13 cellular contexts compared by ENCODE assay signal in genomic region chr17:38448208-38448776, GRCh38. TPM values are rescaled to one million over a fixed set of nuclear protein-coding genes. Genes with fewer than 3 reads are reported as not detected.
DNase-seq lines count a peak whose midpoint lies in the region; ATAC-seq, FAIRE-seq and TF ChIP-seq lines count a peak whose summit lies in the region.
"Had no signal": no experiment of that assay in that cellular context is flagged by ENCODE, and none has a peak within 500 bp of the region (broad histone marks: within the 10 kb centered on the region; RNA-seq: fewer than 3 reads in every experiment).

No MANE protein-coding gene starts in this region.

- no peak for TF ChIP-seq EP300 in sigmoid colon (IDR thresholded peaks at IDR 0.05)

- H3K27ac ChIP-seq in BLaER1 treated with 17β-estradiol and CSF1 and Interleukin-3, amounts not matched to agents 10 nM and 100 nM = peak overlapping the region; percentile 24 to 81 (median 46); a peak in 17 of 22 replicates
- H3K27ac ChIP-seq in esophagus (ENCODE audit: low read depth in 2 of 2, low read length in 1 of 2) (peak overlapping the region; percentile 90 to 92), sigmoid colon (peak overlapping the region in 3 of 4 donors; percentile 3 to 34 (median 7)), pancreas (no peak overlapping the region)
- H3K27ac ChIP-seq: C4-2B had no signal

- TF ChIP-seq CTCF in sigmoid colon (IDR thresholded peaks at IDR 0.05) (no peak), pancreas (IDR thresholded peaks at IDR 0.05) (no peak)

- no peak for ATAC-seq in pancreas

- no peak for TF ChIP-seq POLR2A in sigmoid colon (IDR thresholded peaks at IDR 0.05)

- peak overlapping the region in 9 of 11 experiments; percentile 7 to 59 (median 31); a peak in 10 of 22 replicates for H3K9ac ChIP-seq in BLaER1 treated with 17β-estradiol and CSF1 and Interleukin-3, amounts not matched to agents 10 nM and 100 nM

- intact Hi-C loops in sigmoid colon (cut with DNase I) (no loop called here), pancreas (cut with DNase I) (no loop called here)

- peak; percentile 46 for DNase-seq in MV-4-11 (lab: John Stamatoyannopoulos, UW)
- no peak for DNase-seq in sigmoid colon
- DNase-seq in AG08395 (ENCODE audit: low spot score) = no peak
- no peak for DNase-seq in putamen (ENCODE audit: low spot score)
- DNase-seq in Ammon's horn (ENCODE audit: low spot score) = no peak
- no peak for DNase-seq in pancreas
- DNase-seq: activated CD4-positive, CD25-positive, alpha-beta regulatory T cell; NCI-H1694; NCI-H748 treated with DMSO at 0.1 percent for 48 hours had no signal

- no peak for FAIRE-seq in pancreas (lab: Jason Lieb, UNC)

- H4K20me1 ChIP-seq in BLaER1 treated with 17β-estradiol and CSF1 and Interleukin-3, amounts not matched to agents 10 nM and 100 nM = peaks cover 18 to 100% (median 82%) of the 10 kb centered on the region in 11 experiments; a peak in 21 of 22 replicates

- no peaks in the 10 kb centered on the region for H3K9me3 ChIP-seq in BLaER1 treated with 17β-estradiol and CSF1 and Interleukin-3, amounts not matched to agents 10 nM and 100 nM (replicated peaks in 1 of 11)
- H3K9me3 ChIP-seq in esophagus (ENCODE audit: control insufficient read depth in 2 of 2, insufficient read depth in 1 of 2, low read depth in 1 of 2, low read length in 1 of 2) (no peaks in the 10 kb centered on the region), sigmoid colon (no peaks in the 10 kb centered on the region), pancreas (no peaks in the 10 kb centered on the region)
- H3K9me3 ChIP-seq: adrenal gland had no signal

- H3K4me1 ChIP-seq in BLaER1 treated with 17β-estradiol and CSF1 and Interleukin-3, amounts not matched to agents 10 nM and 100 nM = peaks cover 74 to 88% (median 82%) of the 10 kb centered on the region in 10 experiments
- H3K4me1 ChIP-seq in esophagus (ENCODE audit: control insufficient read depth in 2 of 2, insufficient read depth in 2 of 2, low read length in 1 of 2) (peaks cover 12 to 53% of the 10 kb centered on the region in 2 donors), sigmoid colon (peaks cover 0 to 70% (median 63%) of the 10 kb centered on the region in 4 donors), pancreas (no peaks in the 10 kb centered on the region)

- peak overlapping the region; percentile 88 to 99 (median 95) for H3K4me2 ChIP-seq in BLaER1 treated with 17β-estradiol and CSF1 and Interleukin-3, amounts not matched to agents 10 nM and 100 nM

- H3K36me3 ChIP-seq in BLaER1 treated with 17β-estradiol and CSF1 and Interleukin-3, amounts not matched to agents 10 nM and 100 nM = peaks cover 0 to 29% (median 11%) of the 10 kb centered on the region in 11 experiments; a peak in 11 of 22 replicates
- H3K36me3 ChIP-seq in esophagus (ENCODE audit: control insufficient read depth in 2 of 2, insufficient read depth in 2 of 2, low read length in 1 of 2) (peaks cover 0 to 2% of the 10 kb centered on the region in 2 donors), sigmoid colon (no peaks in the 10 kb centered on the region), pancreas (no peaks in the 10 kb centered on the region)
- H3K36me3 ChIP-seq: adrenal gland had no signal

- peaks cover 0 to 10% (median 3%) of the 10 kb centered on the region in 11 experiments; a peak in 7 of 22 replicates for H3K27me3 ChIP-seq in BLaER1 treated with 17β-estradiol and CSF1 and Interleukin-3, amounts not matched to agents 10 nM and 100 nM
- H3K27me3 ChIP-seq in esophagus (ENCODE audit: control insufficient read depth in 1 of 2, insufficient read depth in 2 of 2, low read length in 2 of 2) (no peaks in the 10 kb centered on the region), sigmoid colon (no peaks in the 10 kb centered on the region), pancreas (no peaks in the 10 kb centered on the region)
- H3K27me3 ChIP-seq: adrenal gland had no signal

- WGBS in esophagus, 2 donors = 57 to 63% methylated on average over 9 of the region's 9 CpGs
- 88 to 90% methylated on average over 9 of the region's 9 CpGs for WGBS in sigmoid colon, 2 donors
- WGBS in pancreas, 2 donors = 68 to 76% methylated on average over 9 of the region's 9 CpGs

- peak overlapping the region in 1 of 10 experiments; percentile 3; a peak in 1 of 20 replicates for H3K4me3 ChIP-seq in BLaER1 treated with 17β-estradiol and CSF1 and Interleukin-3, amounts not matched to agents 10 nM and 100 nM
- H3K4me3 ChIP-seq in esophagus (ENCODE audit: low read depth in 1 of 2, low read length in 2 of 2) (no peak overlapping the region), sigmoid colon (no peak overlapping the region), pancreas (no peak overlapping the region)
- H3K4me3 ChIP-seq: adrenal gland had no signal

RNA-seq across cellular contexts. Expression of gene ARHGAP23, which starts 20.0 kb away (rescaled TPM):
- polyA plus RNA-seq in esophagus (10 to 100 TPM; 36.0 to 45.2 TPM), sigmoid colon (1 to 10 TPM in 2 of 3 donors, under 1 TPM in 1; 0.69 to 9.8 (median 3.0) TPM), pancreas (1 to 10 TPM; 3.3 to 4.1 TPM)
- total RNA-seq in sigmoid colon (10 to 100 TPM; 11.2 to 42.1 (median 28.5) TPM), pancreas (1 to 10 TPM; 2.5 to 7.1 (median 4.7) TPM)

Comparison
In these comparisons a context has a peak if more than half of its experiments do, and no peak if none do; other contexts are left out.
1. H3K27ac ChIP-seq: peak in BLaER1 treated with 17β-estradiol and CSF1 and Interleukin-3, amounts not matched to agents 10 nM and 100 nM (11 of 11), esophagus (2 of 2) and sigmoid colon (3 of 4); none in pancreas (0 of 4).